In the genomic region with DNA sequence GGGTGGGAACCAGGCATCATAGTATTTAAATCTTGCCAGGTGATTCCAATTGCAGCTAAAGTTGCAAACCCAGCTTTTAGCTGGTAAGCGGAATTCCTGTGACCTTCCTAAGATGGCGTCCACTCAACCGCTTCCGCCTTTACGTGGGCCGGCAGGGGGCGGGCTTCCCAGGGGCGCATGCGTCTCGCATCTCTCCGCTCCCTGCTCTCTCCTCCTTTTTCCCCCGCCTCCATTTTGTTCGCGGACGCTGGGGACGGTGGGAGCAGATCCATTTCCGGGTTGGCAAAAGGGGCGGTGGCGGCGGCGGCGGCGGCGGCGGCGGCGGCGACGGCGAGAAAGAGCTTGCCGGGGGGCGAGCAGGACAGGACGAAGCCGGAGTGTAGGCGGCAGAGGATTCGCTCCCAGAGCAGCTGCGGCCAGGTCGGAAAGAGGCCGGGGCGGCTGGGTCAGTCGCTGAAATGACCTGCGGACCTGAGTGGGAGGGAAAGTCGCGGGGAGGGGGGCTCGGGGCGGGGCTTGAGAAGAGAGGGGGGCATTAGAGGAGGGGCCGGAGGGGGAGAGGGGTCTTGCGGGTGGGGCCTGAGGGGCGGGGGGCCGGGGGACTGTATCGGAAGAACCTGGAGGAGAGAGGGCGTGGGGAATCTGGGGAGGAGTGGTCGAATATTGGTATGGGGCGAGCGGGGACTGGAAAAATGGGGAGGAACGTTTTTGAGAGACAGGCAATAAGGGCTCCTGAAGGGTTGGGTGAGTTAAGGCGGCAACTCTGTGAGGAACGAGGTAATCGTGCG, we compare ENCODE assay signal across 1 cellular context.
TF ChIP-seq lines count a peak whose summit lies in the region.

A gene with protein sequence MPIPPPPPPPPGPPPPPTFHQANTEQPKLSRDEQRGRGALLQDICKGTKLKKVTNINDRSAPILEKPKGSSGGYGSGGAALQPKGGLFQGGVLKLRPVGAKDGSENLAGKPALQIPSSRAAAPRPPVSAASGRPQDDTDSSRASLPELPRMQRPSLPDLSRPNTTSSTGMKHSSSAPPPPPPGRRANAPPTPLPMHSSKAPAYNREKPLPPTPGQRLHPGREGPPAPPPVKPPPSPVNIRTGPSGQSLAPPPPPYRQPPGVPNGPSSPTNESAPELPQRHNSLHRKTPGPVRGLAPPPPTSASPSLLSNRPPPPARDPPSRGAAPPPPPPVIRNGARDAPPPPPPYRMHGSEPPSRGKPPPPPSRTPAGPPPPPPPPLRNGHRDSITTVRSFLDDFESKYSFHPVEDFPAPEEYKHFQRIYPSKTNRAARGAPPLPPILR (plus strand): TSS at position 232 of the 788 bp plus-strand sequence. CDS start 37,156 bp downstream, outside the sequence.

TF ChIP-seq in GM12878, 131 proteins besides CTCF, POLR2A, EP300 and RAD21 (continued from another document and continues in another):
- TF ChIP-seq, protein P1, sequence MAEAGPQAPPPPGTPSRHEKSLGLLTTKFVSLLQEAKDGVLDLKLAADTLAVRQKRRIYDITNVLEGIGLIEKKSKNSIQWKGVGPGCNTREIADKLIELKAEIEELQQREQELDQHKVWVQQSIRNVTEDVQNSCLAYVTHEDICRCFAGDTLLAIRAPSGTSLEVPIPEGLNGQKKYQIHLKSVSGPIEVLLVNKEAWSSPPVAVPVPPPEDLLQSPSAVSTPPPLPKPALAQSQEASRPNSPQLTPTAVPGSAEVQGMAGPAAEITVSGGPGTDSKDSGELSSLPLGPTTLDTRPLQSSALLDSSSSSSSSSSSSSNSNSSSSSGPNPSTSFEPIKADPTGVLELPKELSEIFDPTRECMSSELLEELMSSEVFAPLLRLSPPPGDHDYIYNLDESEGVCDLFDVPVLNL (IDR thresholded peaks at IDR 0.05; ENCODE audit: low read depth, low read length), result no peak
- no peak for TF ChIP-seq SREBF2 (IDR thresholded peaks at IDR 0.05; ENCODE audit: low read length)
- no peak for TF ChIP-seq SUZ12 (IDR thresholded peaks at IDR 0.05; ENCODE audit: unreplicated experiment)
- TF ChIP-seq TBL1XR1 (IDR thresholded peaks at IDR 0.05; ENCODE audit: low read depth, low read length), result no peak
- no peak for TF ChIP-seq CHD2 (IDR thresholded peaks at IDR 0.05; ENCODE audit: borderline replicate concordance, low read depth, low read length)
- no peak for TF ChIP-seq EZH2 (IDR thresholded peaks at IDR 0.05; ENCODE audit: borderline replicate concordance, control insufficient read depth, low read depth, low read length)
- TF ChIP-seq NR2C1 (IDR thresholded peaks at IDR 0.05), result peak; percentile 80
- TF ChIP-seq ZBED1 (IDR thresholded peaks at IDR 0.05; ENCODE audit: borderline replicate concordance), result no peak
- TF ChIP-seq ETV6 (conservative IDR thresholded peaks at IDR 0.05 in 1 of 2, IDR thresholded peaks at IDR 0.05 in 1 of 2; ENCODE audit: borderline replicate concordance in 1 of 2, low read depth in 1 of 2), result no peak
- peak; percentile 45; the same call in 1 of the 2 replicates for TF ChIP-seq TAF1 (IDR thresholded peaks at IDR 0.05; ENCODE audit: borderline replicate concordance, low read depth, low read length)
- TF ChIP-seq ZZZ3 (IDR thresholded peaks at IDR 0.05; ENCODE audit: control insufficient read depth, insufficient read length, low read depth), result no peak
- no peak for TF ChIP-seq STAT1 (conservative IDR thresholded peaks at IDR 0.05)
- TF ChIP-seq SUPT20H (IDR thresholded peaks at IDR 0.05; ENCODE audit: borderline replicate concordance, control insufficient read depth, low read depth, low read length), result no peak
- TF ChIP-seq, protein P2, sequence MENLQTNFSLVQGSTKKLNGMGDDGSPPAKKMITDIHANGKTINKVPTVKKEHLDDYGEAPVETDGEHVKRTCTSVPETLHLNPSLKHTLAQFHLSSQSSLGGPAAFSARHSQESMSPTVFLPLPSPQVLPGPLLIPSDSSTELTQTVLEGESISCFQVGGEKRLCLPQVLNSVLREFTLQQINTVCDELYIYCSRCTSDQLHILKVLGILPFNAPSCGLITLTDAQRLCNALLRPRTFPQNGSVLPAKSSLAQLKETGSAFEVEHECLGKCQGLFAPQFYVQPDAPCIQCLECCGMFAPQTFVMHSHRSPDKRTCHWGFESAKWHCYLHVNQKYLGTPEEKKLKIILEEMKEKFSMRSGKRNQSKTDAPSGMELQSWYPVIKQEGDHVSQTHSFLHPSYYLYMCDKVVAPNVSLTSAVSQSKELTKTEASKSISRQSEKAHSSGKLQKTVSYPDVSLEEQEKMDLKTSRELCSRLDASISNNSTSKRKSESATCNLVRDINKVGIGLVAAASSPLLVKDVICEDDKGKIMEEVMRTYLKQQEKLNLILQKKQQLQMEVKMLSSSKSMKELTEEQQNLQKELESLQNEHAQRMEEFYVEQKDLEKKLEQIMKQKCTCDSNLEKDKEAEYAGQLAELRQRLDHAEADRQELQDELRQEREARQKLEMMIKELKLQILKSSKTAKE (IDR thresholded peaks at IDR 0.05; ENCODE audit: low read depth, poor library complexity, severe bottlenecking), result no peak
- peak; percentile 65 for TF ChIP-seq RUNX3 (IDR thresholded peaks at IDR 0.05; ENCODE audit: low read length)
- TF ChIP-seq BACH1 (IDR thresholded peaks at IDR 0.05; ENCODE audit: borderline replicate concordance), result no peak
- TF ChIP-seq ZNF207 (IDR thresholded peaks at IDR 0.05; ENCODE audit: borderline replicate concordance), result peak; percentile 67; the same call in 1 of the 2 replicates
- TF ChIP-seq CREB1 (IDR thresholded peaks at IDR 0.05; ENCODE audit: low read depth), result peak; percentile 38; the same call in 1 of the 2 replicates
- peak; percentile 68 for TF ChIP-seq RELA (IDR thresholded peaks at IDR 0.05; ENCODE audit: borderline replicate concordance, partially characterized antibody)
- no peak for TF ChIP-seq ZNF274 (IDR thresholded peaks at IDR 0.05; ENCODE audit: insufficient read depth, insufficient read length)
- TF ChIP-seq ZNF384 (IDR thresholded peaks at IDR 0.05; ENCODE audit: borderline replicate concordance, low read depth, low read length), result no peak
- TF ChIP-seq SMAD5 (IDR thresholded peaks at IDR 0.05; ENCODE audit: low read depth), result no peak
- TF ChIP-seq ESRRA (IDR thresholded peaks at IDR 0.05; ENCODE audit: low read length), result no peak
- TF ChIP-seq SREBF1 (IDR thresholded peaks at IDR 0.05; ENCODE audit: low read length), result no peak
- TF ChIP-seq ZNF217 (IDR thresholded peaks at IDR 0.05), result no peak
- no peak for TF ChIP-seq LARP7 (IDR thresholded peaks at IDR 0.05)
- TF ChIP-seq GATAD2B (conservative IDR thresholded peaks at IDR 0.05; ENCODE audit: low read depth), result no peak; the same call in none of the 2 replicates
- no peak for TF ChIP-seq BHLHE40 (IDR thresholded peaks at IDR 0.05; ENCODE audit: borderline replicate concordance in 1 of 2, low read depth in 2 of 2, low read length in 1 of 2)
- TF ChIP-seq SIN3A (IDR thresholded peaks at IDR 0.05; ENCODE audit: low read depth, low read length), result peak; percentile 74; the same call in 1 of the 2 replicates
- peak; percentile 88 for TF ChIP-seq PKNOX1 (IDR thresholded peaks at IDR 0.05)
- TF ChIP-seq, protein P3, sequence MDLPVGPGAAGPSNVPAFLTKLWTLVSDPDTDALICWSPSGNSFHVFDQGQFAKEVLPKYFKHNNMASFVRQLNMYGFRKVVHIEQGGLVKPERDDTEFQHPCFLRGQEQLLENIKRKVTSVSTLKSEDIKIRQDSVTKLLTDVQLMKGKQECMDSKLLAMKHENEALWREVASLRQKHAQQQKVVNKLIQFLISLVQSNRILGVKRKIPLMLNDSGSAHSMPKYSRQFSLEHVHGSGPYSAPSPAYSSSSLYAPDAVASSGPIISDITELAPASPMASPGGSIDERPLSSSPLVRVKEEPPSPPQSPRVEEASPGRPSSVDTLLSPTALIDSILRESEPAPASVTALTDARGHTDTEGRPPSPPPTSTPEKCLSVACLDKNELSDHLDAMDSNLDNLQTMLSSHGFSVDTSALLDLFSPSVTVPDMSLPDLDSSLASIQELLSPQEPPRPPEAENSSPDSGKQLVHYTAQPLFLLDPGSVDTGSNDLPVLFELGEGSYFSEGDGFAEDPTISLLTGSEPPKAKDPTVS (IDR thresholded peaks at IDR 0.05; ENCODE audit: low read depth, low read length), result no peak
- TF ChIP-seq CUX1 (IDR thresholded peaks at IDR 0.05; ENCODE audit: insufficient replicate concordance, low read depth, low read length), result no peak
- no peak for TF ChIP-seq HDAC2 (IDR thresholded peaks at IDR 0.05)
- peak; percentile 73; the same call in 1 of the 2 replicates for TF ChIP-seq ZBTB40 (IDR thresholded peaks at IDR 0.05; ENCODE audit: borderline replicate concordance)
- TF ChIP-seq, protein P4, sequence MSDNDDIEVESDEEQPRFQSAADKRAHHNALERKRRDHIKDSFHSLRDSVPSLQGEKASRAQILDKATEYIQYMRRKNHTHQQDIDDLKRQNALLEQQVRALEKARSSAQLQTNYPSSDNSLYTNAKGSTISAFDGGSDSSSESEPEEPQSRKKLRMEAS (IDR thresholded peaks at IDR 0.05; ENCODE audit: low read depth, low read length), result no peak
- TF ChIP-seq RAD51 (IDR thresholded peaks at IDR 0.05), result no peak
- no peak for TF ChIP-seq BRCA1 (IDR thresholded peaks at IDR 0.05; ENCODE audit: low read depth, low read length)
- TF ChIP-seq ATF7 (IDR thresholded peaks at IDR 0.05; ENCODE audit: low read depth), result no peak
- TF ChIP-seq MXI1 (IDR thresholded peaks at IDR 0.05; ENCODE audit: low read depth, low read length), result no peak
- no peak for TF ChIP-seq CBFB (IDR thresholded peaks at IDR 0.05; ENCODE audit: low read depth)
- no peak for TF ChIP-seq ASH2L (IDR thresholded peaks at IDR 0.05; ENCODE audit: borderline replicate concordance, low read depth)
- no peak for TF ChIP-seq ZNF24 (IDR thresholded peaks at IDR 0.05)
- TF ChIP-seq EGR1 (IDR thresholded peaks at IDR 0.05; ENCODE audit: borderline replicate concordance in 1 of 2, low read depth in 2 of 2, low read length in 2 of 2), result peak in 1 of 2 experiments; percentile 64; a peak in 2 of 3 replicates
- TF ChIP-seq FOXK2 (IDR thresholded peaks at IDR 0.05), result no peak
- no peak for TF ChIP-seq BCL11A (IDR thresholded peaks at IDR 0.05; ENCODE audit: low read depth, low read length)
